In genomic region chr1:37561794-37562132, GRCh38 we compare ENCODE assay signal across 9 cellular contexts. TPM values are rescaled to one million over a fixed set of nuclear protein-coding genes. Genes with fewer than 3 reads are reported as not detected.
DNase-seq lines count a peak whose midpoint lies in the region; ATAC-seq and TF ChIP-seq lines count a peak whose summit lies in the region.
"Had no signal": no experiment of that assay in that cellular context is flagged by ENCODE, and none has a peak within 500 bp of the region (broad histone marks: within the 10 kb centered on the region; RNA-seq: fewer than 3 reads in every experiment).

No MANE protein-coding gene starts in this region.

- no peak for ATAC-seq in stimulated activated memory B cell treated with anti-CD40 and anti-IgM and Interleukin-4, amounts not matched to agents 10 μg/mL and 1 μg/mL and 100 μg/mL, for 72 hours
- ATAC-seq in HG03025 (IDR thresholded peaks at IDR 0.05; ENCODE audit: low FRiP score, unreplicated experiment) (no peak), GM18868 (IDR thresholded peaks at IDR 0.05; ENCODE audit: unreplicated experiment) (no peak)

- peak overlapping the region; percentile 2 for H3K27ac Mint-ChIP-seq in stimulated activated memory B cell treated with anti-CD40 and anti-IgM and Interleukin-4, amounts not matched to agents 10 μg/mL and 1 μg/mL and 100 μg/mL, for 72 hours
- H3K27ac Mint-ChIP-seq in activated T-helper 2 cell treated with anti-CD3 and anti-CD28 coated beads, Interferon-gamma antibody, Interleukin-2, Interleukin-4, amounts not matched to agents 10 μg/mL and 5 μg/mL and 100 μg/mL, durations not matched to agents 14 hours and 24 hours and 36 hours: no peak overlapping the region

- intact Hi-C loops in activated T-helper 2 cell treated with anti-CD3 and anti-CD28 coated beads, Interferon-gamma antibody, Interleukin-2, Interleukin-4, amounts not matched to agents 10 μg/mL and 5 μg/mL and 100 μg/mL, durations not matched to agents 14 hours and 24 hours and 36 hours (cut with micrococcal nuclease): loop anchor here (2.0 kb wide), 1 partner anchor 121 kb away; no protein-coding TSS in a partner anchor

- H3K27me3 Mint-ChIP-seq in stimulated activated memory B cell treated with anti-CD40 and anti-IgM and Interleukin-4, amounts not matched to agents 10 μg/mL and 1 μg/mL and 100 μg/mL, for 72 hours: no peaks in the 10 kb centered on the region
- no peaks in the 10 kb centered on the region for H3K27me3 Mint-ChIP-seq in activated T-helper 2 cell treated with anti-CD3 and anti-CD28 coated beads, Interferon-gamma antibody, Interleukin-2, Interleukin-4, amounts not matched to agents 10 μg/mL and 5 μg/mL and 100 μg/mL, durations not matched to agents 14 hours and 24 hours and 36 hours (ENCODE audit: low read depth)

- H3K36me3 Mint-ChIP-seq in stimulated activated memory B cell treated with anti-CD40 and anti-IgM and Interleukin-4, amounts not matched to agents 10 μg/mL and 1 μg/mL and 100 μg/mL, for 72 hours: peaks cover 25% of the 10 kb centered on the region
- H3K36me3 Mint-ChIP-seq in activated T-helper 2 cell treated with anti-CD3 and anti-CD28 coated beads, Interferon-gamma antibody, Interleukin-2, Interleukin-4, amounts not matched to agents 10 μg/mL and 5 μg/mL and 100 μg/mL, durations not matched to agents 14 hours and 24 hours and 36 hours (ENCODE audit: low read depth): peaks cover 19% of the 10 kb centered on the region

- DNase-seq in Daoy (ENCODE audit: low read depth) (peak; percentile 52), fibroblast of villous mesenchyme (ENCODE audit: low read depth) (peak; percentile 55)
- peak; percentile 12 for DNase-seq in Jurkat, Clone E6-1 (ENCODE audit: low read depth, low spot score)
- peak; percentile 43 to 53 for DNase-seq in activated CD4-positive, alpha-beta T cell treated with anti-CD3 and anti-CD28 coated beads, Interleukin-2, amount 50 U/mL, for 48 hours
- DNase-seq in activated T-helper 2 cell treated with anti-CD3 and anti-CD28 coated beads, Interferon-gamma antibody, Interleukin-2, Interleukin-4, amounts not matched to agents 10 μg/mL and 5 μg/mL and 100 μg/mL, durations not matched to agents 14 hours and 24 hours and 36 hours (ENCODE audit: low spot score): no peak

- no peaks in the 10 kb centered on the region for H3K9me3 Mint-ChIP-seq in stimulated activated memory B cell treated with anti-CD40 and anti-IgM and Interleukin-4, amounts not matched to agents 10 μg/mL and 1 μg/mL and 100 μg/mL, for 72 hours
- H3K9me3 Mint-ChIP-seq in activated T-helper 2 cell treated with anti-CD3 and anti-CD28 coated beads, Interferon-gamma antibody, Interleukin-2, Interleukin-4, amounts not matched to agents 10 μg/mL and 5 μg/mL and 100 μg/mL, durations not matched to agents 14 hours and 24 hours and 36 hours: no peaks in the 10 kb centered on the region

- H3K4me3 ChIP-seq in Jurkat, Clone E6-1 (ENCODE audit: low read length): no peak overlapping the region
- H3K4me3 ChIP-seq in fibroblast of villous mesenchyme (ENCODE audit: low read depth, low read length): no peak overlapping the region
- H3K4me3 ChIP-seq: SJSA1 had no signal

- no peaks in the 10 kb centered on the region for H3K4me1 Mint-ChIP-seq in stimulated activated memory B cell treated with anti-CD40 and anti-IgM and Interleukin-4, amounts not matched to agents 10 μg/mL and 1 μg/mL and 100 μg/mL, for 72 hours
- H3K4me1 Mint-ChIP-seq in activated T-helper 2 cell treated with anti-CD3 and anti-CD28 coated beads, Interferon-gamma antibody, Interleukin-2, Interleukin-4, amounts not matched to agents 10 μg/mL and 5 μg/mL and 100 μg/mL, durations not matched to agents 14 hours and 24 hours and 36 hours (ENCODE audit: low read depth): peaks cover 4% of the 10 kb centered on the region

- no peak overlapping the region for H3K4me3 Mint-ChIP-seq in stimulated activated memory B cell treated with anti-CD40 and anti-IgM and Interleukin-4, amounts not matched to agents 10 μg/mL and 1 μg/mL and 100 μg/mL, for 72 hours
- H3K4me3 Mint-ChIP-seq in activated T-helper 2 cell treated with anti-CD3 and anti-CD28 coated beads, Interferon-gamma antibody, Interleukin-2, Interleukin-4, amounts not matched to agents 10 μg/mL and 5 μg/mL and 100 μg/mL, durations not matched to agents 14 hours and 24 hours and 36 hours (ENCODE audit: low read depth): no peak overlapping the region

- TF ChIP-seq CTCF in fibroblast of villous mesenchyme (IDR thresholded peaks at IDR 0.05; ENCODE audit: insufficient read depth, low read depth, low read length): peak; percentile 79

RNA-seq across cellular contexts. Expression of gene DNALI1, which starts 5.0 kb away (rescaled TPM):
- total RNA-seq in Daoy (2014; rRNA removed; shearing (Covaris generic)): 3.8 and 9.3 TPM in 2 replicates
- polyA plus RNA-seq in Jurkat, Clone E6-1 (2012; ENCODE audit: insufficient read depth, insufficient read length): not detected
- total RNA-seq in fibroblast of villous mesenchyme: 7.1 and 7.3 TPM in 2 replicates
- not detected in 2 replicates for total RNA-seq in activated T-helper 2 cell treated with anti-CD3 and anti-CD28 coated beads, Interferon-gamma antibody, Interleukin-2, Interleukin-4, amounts not matched to agents 10 μg/mL and 5 μg/mL and 100 μg/mL, durations not matched to agents 14 hours and 24 hours and 36 hours

RNA-seq across cellular contexts. Expression of gene SNIP1, which starts 7.7 kb away (rescaled TPM):
- total RNA-seq in Daoy (2014; rRNA removed; shearing (Covaris generic)): 24.2 and 28.2 TPM in 2 replicates
- polyA plus RNA-seq in Jurkat, Clone E6-1 (2012; ENCODE audit: insufficient read depth, insufficient read length): 22.9 TPM
- total RNA-seq in fibroblast of villous mesenchyme: 9.5 and 11.6 TPM in 2 replicates
- 26.1 and 27.8 TPM in 2 replicates for total RNA-seq in activated T-helper 2 cell treated with anti-CD3 and anti-CD28 coated beads, Interferon-gamma antibody, Interleukin-2, Interleukin-4, amounts not matched to agents 10 μg/mL and 5 μg/mL and 100 μg/mL, durations not matched to agents 14 hours and 24 hours and 36 hours

RNA-seq across cellular contexts. Expression of gene GNL2, which starts 34.0 kb away (rescaled TPM):
- 140 and 144 TPM in 2 replicates for total RNA-seq in Daoy (2014; rRNA removed; shearing (Covaris generic))
- 122 TPM for polyA plus RNA-seq in Jurkat, Clone E6-1 (2012; ENCODE audit: insufficient read depth, insufficient read length)
- total RNA-seq in fibroblast of villous mesenchyme: 77.7 and 85.4 TPM in 2 replicates
- 95.6 and 98.0 TPM in 2 replicates for total RNA-seq in activated T-helper 2 cell treated with anti-CD3 and anti-CD28 coated beads, Interferon-gamma antibody, Interleukin-2, Interleukin-4, amounts not matched to agents 10 μg/mL and 5 μg/mL and 100 μg/mL, durations not matched to agents 14 hours and 24 hours and 36 hours

RNA-seq across cellular contexts. Expression of gene MEAF6, which starts 47.2 kb away (rescaled TPM):
- 83.8 and 98.8 TPM in 2 replicates for total RNA-seq in Daoy (2014; rRNA removed; shearing (Covaris generic))
- 104 TPM for polyA plus RNA-seq in Jurkat, Clone E6-1 (2012; ENCODE audit: insufficient read depth, insufficient read length)
- 54.8 and 60.9 TPM in 2 replicates for total RNA-seq in fibroblast of villous mesenchyme
- total RNA-seq in activated T-helper 2 cell treated with anti-CD3 and anti-CD28 coated beads, Interferon-gamma antibody, Interleukin-2, Interleukin-4, amounts not matched to agents 10 μg/mL and 5 μg/mL and 100 μg/mL, durations not matched to agents 14 hours and 24 hours and 36 hours: 87.9 and 93.0 TPM in 2 replicates
